9 cellular contexts compared by ENCODE assay signal in genomic region chr2:98508690-98509054, GRCh38.
A peak's percentile ranks its signal among the peaks of the same experiment; 100 is the strongest.
DNase-seq lines count a peak whose midpoint lies in the region; ATAC-seq and TF ChIP-seq lines count a peak whose summit lies in the region.
"Had no signal": no experiment of that assay in that cellular context is flagged by ENCODE, and none has a peak within 500 bp of the region (broad histone marks: within the 10 kb centered on the region; RNA-seq: fewer than 3 reads in every experiment).

No MANE protein-coding gene starts in this region.

- no peaks in the 10 kb centered on the region for H3K36me3 ChIP-seq in brain microvascular endothelial cell (replicated peaks)
- H3K36me3 ChIP-seq in uterus = no peaks in the 10 kb centered on the region

- peak; percentile 60 to 82 for ATAC-seq in activated CD4-positive, CD25-positive, alpha-beta regulatory T cell treated with anti-CD3 and anti-CD28 coated beads, Interleukin-2, amount 50 U/mL, for 24 hours
- ATAC-seq in GM18519 (IDR thresholded peaks at IDR 0.05; ENCODE audit: low FRiP score, unreplicated experiment) = no peak

- intact Hi-C loops in uterus (cut with DNase I; ENCODE audit: low total_unique reads) = no loop called here

- H3K9me3 Mint-ChIP-seq in neural crest cell = no peaks in the 10 kb centered on the region
- H3K9me3 Mint-ChIP-seq: IgD-negative memory B cell had no signal

- H3K4me3 ChIP-seq in brain microvascular endothelial cell (ENCODE audit: low read depth, low read length) (no peak overlapping the region), uterus (no peak overlapping the region)

- no peak for TF ChIP-seq POLR2A in uterus (IDR thresholded peaks at IDR 0.05)

- TF ChIP-seq CTCF in brain microvascular endothelial cell (IDR thresholded peaks at IDR 0.05; ENCODE audit: low read depth, low read length, missing control alignments) (no peak), neural crest cell (conservative IDR thresholded peaks at IDR 0.05) (no peak), uterus (IDR thresholded peaks at IDR 0.05) (no peak)

- H3K4me3 Mint-ChIP-seq in neural crest cell = no peak overlapping the region

- H3K36me3 Mint-ChIP-seq in neural crest cell (ENCODE audit: low read depth) = no peaks in the 10 kb centered on the region

- no peak for DNase-seq in activated CD4-positive, CD25-positive, alpha-beta regulatory T cell (lab: John Stamatoyannopoulos, UW)
- peak; percentile 23 for DNase-seq in brain microvascular endothelial cell
- DNase-seq in neural crest cell (ENCODE audit: low read depth, low spot score) = no peak
- DNase-seq in uterus = peak; percentile 64 to 78
- no peak for DNase-seq in islet precursor cell
- no peak for DNase-seq in AG20443 (ENCODE audit: low spot score)

- peak overlapping the region; percentile 97 for H3K27ac Mint-ChIP-seq in neural crest cell (ENCODE audit: unreplicated experiment)

- H3K4me1 ChIP-seq in uterus = peaks cover 6 to 16% of the 10 kb centered on the region in 2 donors

- peaks cover 41% of the 10 kb centered on the region for H3K4me1 Mint-ChIP-seq in neural crest cell

- H3K27me3 Mint-ChIP-seq in neural crest cell (ENCODE audit: low read depth) = no peaks in the 10 kb centered on the region
- H3K27me3 Mint-ChIP-seq: IgD-negative memory B cell had no signal

- no peak overlapping the region for H3K27ac ChIP-seq in brain microvascular endothelial cell
- H3K27ac ChIP-seq in uterus = peak overlapping the region; percentile 35 to 38

- no peaks in the 10 kb centered on the region for H3K9me3 ChIP-seq in uterus

- in situ Hi-C loops in brain microvascular endothelial cell (cut with HindIII; ENCODE audit: low pct_ligation_motif_present, low sequenced_read_pairs) = no loop called here

- no peaks in the 10 kb centered on the region for H3K27me3 ChIP-seq in brain microvascular endothelial cell (replicated peaks)
- no peaks in the 10 kb centered on the region for H3K27me3 ChIP-seq in uterus

Comparison
In these comparisons a context has a peak if more than half of its experiments do, and no peak if none do; other contexts are left out.
1. DNase-seq: peak in brain microvascular endothelial cell (single experiment) and uterus (2 of 2); none in activated CD4-positive, CD25-positive, alpha-beta regulatory T cell (0 of 4), neural crest cell (single experiment), islet precursor cell (single experiment) and AG20443 (single experiment).